ENCODE assay signal across 8 cellular contexts in genomic region chr2:86622878-86623548, GRCh38. TPM values are rescaled to one million over a fixed set of nuclear protein-coding genes. Genes with fewer than 3 reads are reported as not detected.
A peak's percentile ranks its signal among the peaks of the same experiment; 100 is the strongest.
DNase-seq lines count a peak whose midpoint lies in the region; ATAC-seq, FAIRE-seq and TF ChIP-seq lines count a peak whose summit lies in the region.

No MANE protein-coding gene starts in this region.

- H3K27me3 ChIP-seq in HUES48 (ENCODE audit: control insufficient read depth, insufficient read depth, low read length) = no peaks in the 10 kb centered on the region; the same call in 1 of the 2 replicates
- no peaks in the 10 kb centered on the region for H3K27me3 ChIP-seq in bronchial epithelial cell (ENCODE audit: control insufficient read depth, insufficient read depth, low read length)

- H3K27ac ChIP-seq in HUES48 (ENCODE audit: low read depth, low read length) (peak overlapping the region; percentile 96), VCaP (peak overlapping the region; percentile 97)

- FAIRE-seq in bronchial epithelial cell (lab: Jason Lieb, UNC) = no peak

- ATAC-seq in GM21526 (IDR thresholded peaks at IDR 0.05; ENCODE audit: low FRiP score, unreplicated experiment) (peak; percentile 48), left colon (peak; percentile 42)

- H3K4me3 ChIP-seq in HUES48 (ENCODE audit: low read depth, low read length) (peak overlapping the region; percentile 70), bronchial epithelial cell (ENCODE audit: low read depth, low read length) (peak overlapping the region; percentile 62)

- intact Hi-C loops in left colon (cut with DNase I, micrococcal nuclease) = no loop called here

- DNase-seq in ELF-1 (ENCODE audit: low read depth, low spot score) (peak; percentile 32), bronchial epithelial cell (ENCODE audit: low read depth) (no peak), left colon (peak; percentile 53 to 70), ACHN (no peak)
- DNase-seq in stimulated activated CD4-positive, alpha-beta T cell treated with anti-CD3 and anti-CD28 coated beads, Interleukin-1b, Interleukin-23, amount 100 ng/mL, for 48 hours = peak; percentile 32

- in situ Hi-C loops in ACHN (cut with HindIII; ENCODE audit: low pct_ligation_motif_present, low pct_unique_long_range_greater_than_20kb, low sequenced_read_pairs) = no loop called here

- peak overlapping the region; percentile 82 for H3K9ac ChIP-seq in HUES48 (ENCODE audit: low read depth, low read length)

- no peaks in the 10 kb centered on the region for H3K9me3 ChIP-seq in HUES48 (ENCODE audit: control insufficient read depth, insufficient read depth, low read length)

- H3K36me3 ChIP-seq in HUES48 (ENCODE audit: control insufficient read depth, insufficient read depth, low read length) (no peaks in the 10 kb centered on the region), bronchial epithelial cell (ENCODE audit: control insufficient read depth, insufficient read depth, low read length) (peaks cover 2% of the 10 kb centered on the region)

- peaks cover 13% of the 10 kb centered on the region for H3K4me1 ChIP-seq in HUES48 (ENCODE audit: control insufficient read depth, insufficient read depth, low read length)

- no peak for TF ChIP-seq CTCF in VCaP (conservative IDR thresholded peaks at IDR 0.05)
- no peak for TF ChIP-seq CTCF in bronchial epithelial cell (IDR thresholded peaks at IDR 0.05; ENCODE audit: insufficient read depth, low read length, severe bottlenecking)

RNA-seq across cellular contexts. Expression of gene RNF103, which starts 0.7 kb away (rescaled TPM):
- total RNA-seq in bronchial epithelial cell (17.7 and 18.2 TPM in 2 replicates), left colon (10 to 100 TPM; 72.3 to 74.2 TPM)

RNA-seq across cellular contexts. Expression of gene CHMP3, which starts 59.8 kb away (rescaled TPM):
- total RNA-seq in bronchial epithelial cell = 60.6 and 87.6 TPM in 2 replicates
- total RNA-seq in left colon = 100 to 1,000 TPM; 173 to 190 TPM

Comparison
In these comparisons a context has a peak if more than half of its experiments do, and no peak if none do; other contexts are left out.
1. DNase-seq: peak in ELF-1 (single experiment), left colon (2 of 2) and stimulated activated CD4-positive, alpha-beta T cell treated with anti-CD3 and anti-CD28 coated beads, Interleukin-1b, Interleukin-23, amount 100 ng/mL, for 48 hours (single experiment); none in bronchial epithelial cell (single experiment) and ACHN (single experiment).